In genomic region chr7:153385502-153385901, GRCh38 we compare ENCODE assay signal across 25 cellular contexts.
DNase-seq lines count a peak whose midpoint lies in the region; TF ChIP-seq lines count a peak whose summit lies in the region.
"Had no signal": no experiment of that assay in that cellular context is flagged by ENCODE, and none has a peak within 500 bp of the region (broad histone marks: within the 10 kb centered on the region; RNA-seq: fewer than 3 reads in every experiment).

No MANE protein-coding gene starts in this region.

- no peaks in the 10 kb centered on the region for H3K27me3 ChIP-seq in esophagus muscularis mucosa
- H3K27me3 ChIP-seq in uterus: no peaks in the 10 kb centered on the region
- H3K27me3 ChIP-seq: BLaER1 had no signal

- H3K4me1 ChIP-seq in esophagus muscularis mucosa: peaks cover 0 to 70% (median 66%) of the 10 kb centered on the region in 4 donors
- peaks cover 0 to 9% of the 10 kb centered on the region in 2 donors for H3K4me1 ChIP-seq in uterus
- H3K4me1 ChIP-seq: BE2C, BLaER1 had no signal

- DNase-seq in NCI-H146 treated with DMSO at 0.1 percent for 48 hours (lab: John Stamatoyannopoulos, UW; ENCODE audit: unreplicated experiment) (peak; percentile 56), coronary artery (ENCODE audit: low spot score) (peak; percentile 9), esophagus muscularis mucosa (ENCODE audit: extremely low spot score) (peak; percentile 68), uterus (no peak), T-helper 9 cell (no peak), NCI-H1092 (lab: John Stamatoyannopoulos, UW) (no peak)
- DNase-seq in activated CD4-positive, alpha-beta T cell treated with anti-CD3 and anti-CD28 coated beads, Interleukin-2, amount 50 U/mL, for 1 hour: no peak
- no peak for DNase-seq in activated T-cell treated with anti-CD3 and anti-CD28 coated beads, Interleukin-2, amount 50 U/mL, for 1 hour
- DNase-seq: 8988T; ACHN; BE2C; C1 segment of cervical spinal cord; CD4-positive, alpha-beta memory T cell; CD4-positive, CD25-positive, alpha-beta regulatory T cell; CD8-positive, alpha-beta memory T cell; COR-L47; DMS 273 treated with DMSO at 0.1 percent for 48 hours; DMS153; DMS53; DMS79; DND-41; EL; GDM1 had no signal

- no peak for TF ChIP-seq POLR2A in esophagus muscularis mucosa (IDR thresholded peaks at IDR 0.05; ENCODE audit: low read depth)
- no peak for TF ChIP-seq POLR2A in uterus (IDR thresholded peaks at IDR 0.05)

- H3K36me3 ChIP-seq in esophagus muscularis mucosa (no peaks in the 10 kb centered on the region), uterus (no peaks in the 10 kb centered on the region)
- H3K36me3 ChIP-seq: BE2C, BLaER1 had no signal

- intact Hi-C loops in esophagus muscularis mucosa (cut with DNase I): no loop called here
- intact Hi-C loops in uterus (cut with DNase I; ENCODE audit: low total_unique reads): no loop called here

- no peak for TF ChIP-seq EP300 in esophagus muscularis mucosa (IDR thresholded peaks at IDR 0.05)

- 58% methylated on average over 2 of the region's 2 CpGs for WGBS in esophagus muscularis mucosa

- TF ChIP-seq CTCF in coronary artery (IDR thresholded peaks at IDR 0.05) (no peak), esophagus muscularis mucosa (IDR thresholded peaks at IDR 0.05) (no peak), uterus (IDR thresholded peaks at IDR 0.05) (no peak)

- H3K27ac ChIP-seq in coronary artery (no peak overlapping the region), esophagus muscularis mucosa (replicated peaks in 1 of 4) (no peak overlapping the region), uterus (peak overlapping the region; percentile 74 to 76)
- H3K27ac ChIP-seq: BLaER1 had no signal

- H3K9me3 ChIP-seq in esophagus muscularis mucosa (peaks cover 0 to 5% (median 0%) of the 10 kb centered on the region in 4 donors), uterus (peaks cover 0 to 4% of the 10 kb centered on the region in 2 donors)
- H3K9me3 ChIP-seq: BE2C had no signal

- H3K4me3 ChIP-seq in coronary artery (no peak overlapping the region), esophagus muscularis mucosa (no peak overlapping the region), uterus (no peak overlapping the region)
- H3K4me3 ChIP-seq: BLaER1, GM12878 had no signal

Comparison
In these comparisons a context has a peak if more than half of its experiments do, and no peak if none do; other contexts are left out.
1. DNase-seq: peak in NCI-H146 treated with DMSO at 0.1 percent for 48 hours (single experiment), coronary artery (single experiment) and esophagus muscularis mucosa (single experiment); none in uterus (0 of 2), T-helper 9 cell (single experiment), activated CD4-positive, alpha-beta T cell treated with anti-CD3 and anti-CD28 coated beads, Interleukin-2, amount 50 U/mL, for 1 hour (single experiment), NCI-H1092 (single experiment) and activated T-cell treated with anti-CD3 and anti-CD28 coated beads, Interleukin-2, amount 50 U/mL, for 1 hour (single experiment).
2. H3K27ac ChIP-seq: peak in uterus (2 of 2); none in coronary artery (0 of 2) and esophagus muscularis mucosa (0 of 4).